Comparison of ENCODE assay signal across 22 cellular contexts in genomic region chr6:138036111-138036510, GRCh38.
DNase-seq lines count a peak whose midpoint lies in the region; ATAC-seq, FAIRE-seq and TF ChIP-seq lines count a peak whose summit lies in the region.
"Had no signal": no experiment of that assay in that cellular context is flagged by ENCODE, and none has a peak within 500 bp of the region (broad histone marks: within the 10 kb centered on the region; RNA-seq: fewer than 3 reads in every experiment).

No MANE protein-coding gene starts in this region.

- no peak overlapping the region for H3K14ac ChIP-seq in H1 (ENCODE audit: insufficient read length)

- H3K23me2 ChIP-seq in H1 (ENCODE audit: low read depth, low read length), result no peaks in the 10 kb centered on the region

- no peak overlapping the region for H4K5ac ChIP-seq in H1 (ENCODE audit: insufficient read length, low read depth, low read length)
- no peak overlapping the region for H4K5ac ChIP-seq in mesendoderm (ENCODE audit: low read length)

- no peak for TF ChIP-seq POLR2A in H1 (IDR thresholded peaks at IDR 0.05; ENCODE audit: control extremely low read depth in 1 of 2, low read depth in 2 of 2, low read length in 2 of 2)

- in situ Hi-C loops in Caki2 (cut with HindIII; ENCODE audit: low pct_unique_long_range_greater_than_20kb, low sequenced_read_pairs), result no loop called here

- H3K27ac ChIP-seq in H1 (ENCODE audit: low read depth, low read length), result no peak overlapping the region
- no peak overlapping the region for H3K27ac ChIP-seq in mesendoderm (ENCODE audit: low read depth, low read length)
- H3K27ac ChIP-seq in Karpas-422 (ENCODE audit: low read length), result no peak overlapping the region
- H3K27ac ChIP-seq: HL-60, ovary had no signal

- H2BK12ac ChIP-seq in H1 (ENCODE audit: low read depth, low read length), result no peak overlapping the region

- H3K4me3 ChIP-seq in H1 (ENCODE audit: extremely low read depth in 1 of 4, insufficient read depth in 2 of 4, low read depth in 3 of 4, low read length in 4 of 4) (no peak overlapping the region), mesendoderm (ENCODE audit: low read length) (no peak overlapping the region), Karpas-422 (ENCODE audit: low read length) (no peak overlapping the region)
- H3K4me3 ChIP-seq: ovary had no signal

- H3K27me3 ChIP-seq in H1 (replicated peaks in 1 of 4; ENCODE audit: control insufficient read depth in 3 of 4, extremely low read depth in 1 of 4, insufficient read depth in 3 of 4, low read length in 3 of 4) (no peaks in the 10 kb centered on the region), mesendoderm (ENCODE audit: insufficient read depth, low read length, poor library complexity) (no peaks in the 10 kb centered on the region), Karpas-422 (ENCODE audit: low read length) (no peaks in the 10 kb centered on the region)
- H3K27me3 ChIP-seq: ovary had no signal

- H2AK5ac ChIP-seq in H1 (ENCODE audit: low read depth, low read length) (no peak overlapping the region), mesendoderm (ENCODE audit: low read length) (no peak overlapping the region)

- H4K91ac ChIP-seq in H1 (replicated peaks; ENCODE audit: insufficient read length, low read length), result no peak overlapping the region

- 72% methylated on average over 5 of the region's 5 CpGs; no CpG with 5 or more reads in 1 of the 2 experiments for WGBS in H1 (ENCODE audit: extremely low coverage in 1 of 2, insufficient coverage in 1 of 2, insufficient read length in 1 of 2, insufficient replicate concordance in 2 of 2, low coverage in 1 of 2, low lambda C conversion rate in 2 of 2, missing lambda C conversion rate in 1 of 2), 2 experiments
- WGBS in mesendoderm (ENCODE audit: extremely low coverage, insufficient coverage, low lambda C conversion rate), result no CpG with 5 or more reads among the region's 5 CpGs

- H2BK15ac ChIP-seq in H1 (ENCODE audit: low read length) (no peak overlapping the region), mesendoderm (replicated peaks; ENCODE audit: low read depth) (no peak overlapping the region)

- H3K79me2 ChIP-seq in H1 (ENCODE audit: control insufficient read depth in 1 of 2, insufficient read depth in 2 of 2, low read length in 2 of 2) (no peaks in the 10 kb centered on the region), mesendoderm (ENCODE audit: control insufficient read depth, insufficient read depth, low read length) (no peaks in the 10 kb centered on the region), Karpas-422 (ENCODE audit: low read length) (no peaks in the 10 kb centered on the region)

- POLR2A ChIA-PET in H1 (lab: Charles Lee; ENCODE audit: partially characterized antibody), result no interaction called here

- no peaks in the 10 kb centered on the region for H3K36me3 ChIP-seq in H1 (ENCODE audit: control insufficient read depth in 2 of 4, insufficient read depth in 4 of 4, low read length in 3 of 4)
- no peaks in the 10 kb centered on the region for H3K36me3 ChIP-seq in mesendoderm (ENCODE audit: control insufficient read depth, insufficient read depth, low read length)
- H3K36me3 ChIP-seq in Karpas-422 (ENCODE audit: insufficient read depth, low read length), result no peaks in the 10 kb centered on the region
- H3K36me3 ChIP-seq: ovary had no signal

- H3K9me3 ChIP-seq in H1 (ENCODE audit: insufficient read depth in 2 of 2, low read depth in 1 of 2, low read length in 1 of 2), result no peaks in the 10 kb centered on the region
- H3K9me3 ChIP-seq in Karpas-422 (ENCODE audit: low read length), result no peaks in the 10 kb centered on the region
- H3K9me3 ChIP-seq: ovary had no signal

- H3K4me1 ChIP-seq in H1 (replicated peaks in 1 of 4; ENCODE audit: control insufficient read depth in 3 of 4, insufficient read depth in 4 of 4, low read length in 3 of 4), result no peaks in the 10 kb centered on the region
- no peaks in the 10 kb centered on the region for H3K4me1 ChIP-seq in mesendoderm (ENCODE audit: control insufficient read depth, low read depth, low read length)
- no peaks in the 10 kb centered on the region for H3K4me1 ChIP-seq in Karpas-422 (ENCODE audit: low read length)

- no peak overlapping the region for H3K23ac ChIP-seq in H1 (ENCODE audit: insufficient read length)
- no peak overlapping the region for H3K23ac ChIP-seq in mesendoderm (ENCODE audit: low read length)

- H4K8ac ChIP-seq in H1 (ENCODE audit: extremely low read depth, insufficient read depth, low read length) (no peak overlapping the region), mesendoderm (ENCODE audit: low read depth, low read length) (no peak overlapping the region)

- no peak overlapping the region for H3K4ac ChIP-seq in H1 (replicated peaks; ENCODE audit: insufficient read length, low read depth, low read length)
- H3K4ac ChIP-seq in mesendoderm (ENCODE audit: low read depth, low read length), result no peak overlapping the region

- DNase-seq in Caki2 (ENCODE audit: low read depth) (peak; percentile 60), LoVo (ENCODE audit: low spot score) (peak; percentile 78), H1 (ENCODE audit: low read depth in 1 of 2, low spot score in 2 of 2) (no peak), mesendoderm (peak; percentile 21), Karpas-422 (no peak), NCI-H1105 (lab: John Stamatoyannopoulos, UW) (no peak), anterior cingulate cortex (lab: John Stamatoyannopoulos, UW) (no peak)
- DNase-seq: activated CD4-positive, alpha-beta memory T cell treated with anti-CD3 and anti-CD28 coated beads for 36 hours; activated T-cell treated with anti-CD3 and anti-CD28 coated beads for 4 hours; caudate nucleus; glutamatergic neuron; MV-4-11; natural killer cell; NCI-H2029; NCI-H510A; ovary; SHP77 treated with DMSO at 0.1 percent for 48 hours; stimulated activated CD4-positive, alpha-beta T cell treated with anti-CD3 and anti-CD28 coated beads, Interleukin-2, amount 100 ng/mL, for 48 hours; stimulated activated naive CD8-positive, alpha-beta T cell treated with anti-CD3 and anti-CD28 coated beads, Interleukin-15, amount 100 ng/mL, for 72 hours had no signal

- TF ChIP-seq CTCF in H1 (IDR thresholded peaks at IDR 0.05; ENCODE audit: control extremely low read depth in 1 of 3, insufficient read depth in 1 of 3, low read depth in 1 of 3, low read length in 3 of 3), result peak in 2 of 3 experiments; percentile 19 to 36; a peak in 2 of 4 replicates

- no peak overlapping the region for H2AFZ ChIP-seq in H1 (ENCODE audit: low read length)
- no peak overlapping the region for H2AFZ ChIP-seq in Karpas-422 (ENCODE audit: low read length)

- H2BK120ac ChIP-seq in H1 (replicated peaks; ENCODE audit: low read depth, low read length), result no peak overlapping the region
- H2BK120ac ChIP-seq in mesendoderm (ENCODE audit: low read depth, low read length), result no peak overlapping the region

- no peaks in the 10 kb centered on the region for H3K9me2 ChIP-seq in Karpas-422 (replicated peaks; ENCODE audit: insufficient read depth, low read length)

- no peak for FAIRE-seq in H1 (lab: Jason Lieb, UNC)
- FAIRE-seq: GM12892 had no signal

- H2BK5ac ChIP-seq in H1 (ENCODE audit: low read depth, low read length) (no peak overlapping the region), mesendoderm (ENCODE audit: low read length) (no peak overlapping the region)

- H3K56ac ChIP-seq in H1 (replicated peaks; ENCODE audit: insufficient read length, low read depth, low read length) (no peak overlapping the region), mesendoderm (ENCODE audit: low read length) (no peak overlapping the region)

- CTCF ChIA-PET in H1 (lab: Charles Lee; ENCODE audit: partially characterized antibody), result interaction anchor here (1.1 to 1.8 kb wide), 3 partner anchors 8 to 79 kb away, joined by 3 to 4 read pairs (median 4); no protein-coding TSS in a partner anchor

- no peak overlapping the region for H3K9ac ChIP-seq in H1 (replicated peaks in 1 of 4; ENCODE audit: extremely low read depth in 1 of 4, low read depth in 3 of 4, low read length in 3 of 4)
- H3K9ac ChIP-seq in mesendoderm (ENCODE audit: low read length), result no peak overlapping the region
- no peak overlapping the region for H3K9ac ChIP-seq in Karpas-422 (ENCODE audit: low read length)

- H3K4me2 ChIP-seq in H1 (ENCODE audit: insufficient read depth in 1 of 2, low read depth in 2 of 2, low read length in 2 of 2) (no peak overlapping the region), mesendoderm (ENCODE audit: low read length) (no peak overlapping the region), Karpas-422 (ENCODE audit: low read depth, low read length, poor library complexity, severe bottlenecking) (no peak overlapping the region)

- H3K18ac ChIP-seq in H1 (ENCODE audit: extremely low read depth, low read length) (no peak overlapping the region), mesendoderm (ENCODE audit: low read length) (no peak overlapping the region)

- no peak for ATAC-seq in GM21515 (IDR thresholded peaks at IDR 0.05; ENCODE audit: unreplicated experiment)
- ATAC-seq: natural killer cell; stimulated activated naive CD8-positive, alpha-beta T cell treated with anti-CD3 and anti-CD28 coated beads, Interleukin-15, amount 100 ng/mL, for 72 hours had no signal

- no peak overlapping the region for H2BK20ac ChIP-seq in H1 (ENCODE audit: low read length)

- no peaks in the 10 kb centered on the region for H4K20me1 ChIP-seq in H1 (replicated peaks in 1 of 2; ENCODE audit: control insufficient read depth in 1 of 2, insufficient read depth in 2 of 2, low read length in 2 of 2)
- H4K20me1 ChIP-seq in Karpas-422 (ENCODE audit: insufficient read depth, low read depth, low read length), result no peaks in the 10 kb centered on the region

- H3K79me1 ChIP-seq in H1 (ENCODE audit: low read depth, low read length) (no peaks in the 10 kb centered on the region), mesendoderm (ENCODE audit: low read length) (no peaks in the 10 kb centered on the region)

- peak; percentile 40 to 50 for TF ChIP-seq RAD21 in H1 (IDR thresholded peaks at IDR 0.05 in 1 of 2, conservative IDR thresholded peaks at IDR 0.05 in 1 of 2; ENCODE audit: low read depth in 2 of 2, low read length in 2 of 2)

- no peak for TF ChIP-seq EP300 in H1 (IDR thresholded peaks at IDR 0.05; ENCODE audit: borderline replicate concordance in 1 of 2, low read depth in 2 of 2, low read length in 2 of 2)

TF ChIP-seq in H1, 55 proteins besides CTCF, POLR2A, EP300 and RAD21 (continues in another document):
- TF ChIP-seq SRF (IDR thresholded peaks at IDR 0.05; ENCODE audit: low read depth, low read length) (no peak), GABPA (IDR thresholded peaks at IDR 0.05; ENCODE audit: borderline replicate concordance, insufficient read depth, low read length) (no peak), NANOG (IDR thresholded peaks at IDR 0.05; ENCODE audit: insufficient read depth, low read depth, low read length, poor library complexity, severe bottlenecking) (no peak), HDAC2 (IDR thresholded peaks at IDR 0.05; ENCODE audit: borderline replicate concordance in 1 of 2, low read depth in 2 of 2, low read length in 2 of 2) (no peak), CHD2 (IDR thresholded peaks at IDR 0.05; ENCODE audit: low read length) (no peak), GTF2F1 (IDR thresholded peaks at IDR 0.05; ENCODE audit: borderline replicate concordance, low read depth, low read length) (no peak), RNF2 (IDR thresholded peaks at IDR 0.05; ENCODE audit: borderline replicate concordance, low read depth, low read length, missing control alignments, poor library complexity, severe bottlenecking) (no peak)

Comparison
In these comparisons a context has a peak if more than half of its experiments do, and no peak if none do; other contexts are left out.
1. DNase-seq: peak in Caki2 (single experiment), LoVo (single experiment) and mesendoderm (single experiment); none in H1 (0 of 2), Karpas-422 (single experiment), NCI-H1105 (single experiment) and anterior cingulate cortex (0 of 58).